15 cellular contexts compared by ENCODE assay signal in genomic region chr9:33249087-33249657, GRCh38.
DNase-seq lines count a peak whose midpoint lies in the region; ATAC-seq and TF ChIP-seq lines count a peak whose summit lies in the region.
"Had no signal": no experiment of that assay in that cellular context is flagged by ENCODE, and none has a peak within 500 bp of the region (broad histone marks: within the 10 kb centered on the region; RNA-seq: fewer than 3 reads in every experiment).

No MANE protein-coding gene starts in this region.

- H3K27me3 ChIP-seq in BLaER1: no peaks in the 10 kb centered on the region
- H3K27me3 ChIP-seq in brain microvascular endothelial cell (replicated peaks): no peaks in the 10 kb centered on the region

- H3K4me3 ChIP-seq in BLaER1 (no peak overlapping the region), brain microvascular endothelial cell (ENCODE audit: low read depth, low read length) (no peak overlapping the region)

- peak overlapping the region; percentile 62 for H3K9ac ChIP-seq in BLaER1

- H3K27ac ChIP-seq in BLaER1: peak overlapping the region; percentile 64
- H3K27ac ChIP-seq in brain microvascular endothelial cell: no peak overlapping the region
- H3K27ac ChIP-seq: C4-2B had no signal

- POLR2A ChIA-PET in GM10248 (lab: Yijun Ruan, JAX): interaction anchor here (0.9 to 1.1 kb wide), 3 partner anchors 16 to 224 kb away, joined by 3 to 4 read pairs (median 3); partner anchors contain the start of gene DNAJA1

- ATAC-seq in GM18909 (IDR thresholded peaks at IDR 0.05; ENCODE audit: poor library complexity, unreplicated experiment): peak; percentile 66
- ATAC-seq in HG02759 (IDR thresholded peaks at IDR 0.05; ENCODE audit: unreplicated experiment): peak; percentile 61
- no peak for ATAC-seq in GM21423 (IDR thresholded peaks at IDR 0.05; ENCODE audit: unreplicated experiment)

- TF ChIP-seq CTCF in GM10248 (IDR thresholded peaks at IDR 0.05; ENCODE audit: control extremely low read depth, extremely low read depth, low read depth, missing control alignments) (no peak), brain microvascular endothelial cell (IDR thresholded peaks at IDR 0.05; ENCODE audit: low read depth, low read length, missing control alignments) (no peak)

- CTCF ChIA-PET in GM10248 (lab: Yijun Ruan, JAX): interaction anchor here (0.8 to 1.6 kb wide), 6 partner anchors 9 to 277 kb away, joined by 3 to 4 read pairs (median 3); no protein-coding TSS in a partner anchor

- H3K4me2 ChIP-seq in BLaER1: peak overlapping the region; percentile 73

- H3K36me3 ChIP-seq in BLaER1 (peaks cover 39% of the 10 kb centered on the region), brain microvascular endothelial cell (replicated peaks) (peaks cover 12% of the 10 kb centered on the region)

- DNase-seq in RPMI8226: peak; percentile 38
- DNase-seq in GM10248 (ENCODE audit: extremely low spot score): no peak
- no peak for DNase-seq in Ammon's horn (ENCODE audit: low spot score)
- no peak for DNase-seq in brain microvascular endothelial cell
- DNase-seq: activated CD4-positive, alpha-beta T cell treated with anti-CD3 and anti-CD28 coated beads, Interleukin-2, amount 50 U/mL, for 1 hour; H9; hippocampal formation; NCI-H2227 treated with DMSO at 0.1 percent for 48 hours; retina; SIG-M5 had no signal

- in situ Hi-C loops in brain microvascular endothelial cell (cut with HindIII; ENCODE audit: low pct_ligation_motif_present, low sequenced_read_pairs): no loop called here

- H3K9me3 ChIP-seq in BLaER1: no peaks in the 10 kb centered on the region

- H3K4me1 ChIP-seq in BLaER1: peaks cover 35% of the 10 kb centered on the region

- H4K20me1 ChIP-seq in BLaER1: no peaks in the 10 kb centered on the region
